Comparison of ENCODE assay signal across 8 cellular contexts in the genomic region with DNA sequence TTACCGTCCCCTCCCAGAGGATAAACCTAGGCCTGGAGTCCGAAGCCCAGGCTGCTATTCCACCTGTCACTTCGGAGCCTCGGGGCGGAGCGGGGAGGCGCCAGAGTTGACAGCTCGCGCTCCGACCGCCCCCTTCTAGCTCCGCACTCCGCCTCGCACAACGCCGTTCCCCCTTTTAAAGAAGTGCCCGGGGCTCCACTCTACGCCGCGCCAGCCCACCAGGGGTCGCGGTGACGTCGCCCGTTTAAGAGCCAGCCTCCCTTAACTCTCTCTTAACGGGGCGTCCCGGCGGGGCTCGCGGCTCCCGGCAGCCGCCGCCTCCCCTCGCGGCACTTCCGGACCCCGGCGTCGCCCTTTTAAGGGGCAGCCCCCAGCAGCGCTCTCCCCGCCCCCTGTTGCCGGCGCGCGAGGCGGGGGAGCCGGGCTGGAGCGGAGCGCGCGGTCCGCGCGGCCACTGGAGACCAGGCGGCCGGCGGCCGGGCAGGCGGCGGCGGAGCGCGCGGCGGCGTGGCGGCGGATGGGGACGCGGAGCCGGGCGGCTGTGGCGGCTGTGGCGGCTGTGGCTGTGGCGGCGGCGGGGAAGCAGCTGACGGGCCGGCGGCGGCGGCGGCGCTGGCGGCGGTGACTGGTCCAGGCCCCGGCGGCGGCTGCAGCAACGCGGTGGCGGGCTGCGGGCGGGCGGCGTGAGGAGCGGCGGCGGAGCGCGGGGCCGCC. TPM values are rescaled to one million over a fixed set of nuclear protein-coding genes. Genes with fewer than 3 reads are reported as not detected.
DNase-seq lines count a peak whose midpoint lies in the region; ATAC-seq and TF ChIP-seq lines count a peak whose summit lies in the region.

A gene (plus strand): TSS at position 454 of the 714 bp plus-strand sequence. CDS start 364 bp downstream, outside the sequence.

- H3K9ac ChIP-seq in PC-3 (ENCODE audit: low read length), result peak within 1 kb of the TSS; percentile 67
- peak within 1 kb of the TSS; percentile 48 for H3K9ac ChIP-seq in mucosa of stomach (ENCODE audit: low read length)

- H3K4me3 ChIP-seq in PC-3 (ENCODE audit: low read length) (peak within 1 kb of the TSS; percentile 84), esophagus (ENCODE audit: low read depth in 1 of 2, low read length in 2 of 2) (peak within 1 kb of the TSS; percentile 69 to 71), mucosa of stomach (ENCODE audit: low read length) (peak within 1 kb of the TSS; percentile 24)

- peaks cover 12% of the 10 kb centered on the region; the same call in 1 of the 2 replicates for H4K20me1 ChIP-seq in PC-3 (ENCODE audit: low read length)

- H3K27me3 Mint-ChIP-seq in IgD-negative memory B cell, result peaks cover 2% of the 10 kb centered on the region

- H3K4me2 ChIP-seq in PC-3 (ENCODE audit: low read length), result peak within 1 kb of the TSS; percentile 81

- H3K27me3 ChIP-seq in PC-3 (ENCODE audit: low read length) (no peaks in the 10 kb centered on the region), esophagus (ENCODE audit: control insufficient read depth in 1 of 2, insufficient read depth in 2 of 2, low read length in 2 of 2) (no peaks in the 10 kb centered on the region), mucosa of stomach (ENCODE audit: control insufficient read depth, insufficient read depth, low read length) (no peaks in the 10 kb centered on the region)

- H3K36me3 ChIP-seq in PC-3 (ENCODE audit: low read depth, low read length), result no peaks in the 10 kb centered on the region
- no peaks in the 10 kb centered on the region for H3K36me3 ChIP-seq in esophagus (ENCODE audit: control insufficient read depth in 2 of 2, insufficient read depth in 2 of 2, low read length in 1 of 2)
- H3K36me3 ChIP-seq in mucosa of stomach (ENCODE audit: control insufficient read depth, insufficient read depth, low read length), result no peaks in the 10 kb centered on the region

- POLR2A ChIA-PET in PC-3 (lab: Charles Lee; ENCODE audit: unreplicated experiment), result interaction anchor here (0.6 kb wide), 1 partner anchor 20 kb away, joined by 3 read pairs; no protein-coding TSS in a partner anchor

- H3K27ac ChIP-seq in PC-3 (ENCODE audit: low read length) (no peak within 1 kb of the TSS), esophagus (ENCODE audit: low read depth in 2 of 2, low read length in 1 of 2) (peak within 1 kb of the TSS; percentile 79 to 87)

- peak; percentile 50; the same call in 1 of the 2 replicates for TF ChIP-seq CTCF in PC-3 (conservative IDR thresholded peaks at IDR 0.05; ENCODE audit: low read depth, low read length)

- no peaks in the 10 kb centered on the region for H3F3A ChIP-seq in PC-3 (ENCODE audit: low read length, unreplicated experiment)

- peaks cover 14 to 19% (median 17%) of the 10 kb centered on the region in 3 donors for H3K4me1 Mint-ChIP-seq in IgD-negative memory B cell

- BruUV-seq in PC-3 (replicated peaks; lab: Mats Ljungman, UMichigan), result no TSS peak

- H3K79me2 ChIP-seq in PC-3 (ENCODE audit: low read length), result peaks cover 23% of the 10 kb centered on the region

- CTCF ChIA-PET in PC-3 (lab: Charles Lee), result interaction anchor here (0.6 to 1.4 kb wide), 6 partner anchors 15 to 98 kb away, joined by 3 to 7 read pairs (median 4); a partner anchor contains a TSS

- ATAC-seq in GM21529 (IDR thresholded peaks at IDR 0.05; ENCODE audit: unreplicated experiment) (peak; percentile 86), PC-3 (peak; percentile 79)

- H3K27ac Mint-ChIP-seq in IgD-negative memory B cell, result peak within 1 kb of the TSS in 2 of 3 donors; percentile 19 to 40

- H3K9me3 Mint-ChIP-seq in IgD-negative memory B cell, result no peaks in the 10 kb centered on the region

- H3K4me1 ChIP-seq in PC-3 (ENCODE audit: insufficient read depth, low read length) (peaks cover 14% of the 10 kb centered on the region), esophagus (ENCODE audit: control insufficient read depth in 2 of 2, insufficient read depth in 2 of 2, low read length in 1 of 2) (peaks cover 4 to 5% of the 10 kb centered on the region in 2 donors), mucosa of stomach (ENCODE audit: control insufficient read depth, insufficient read depth, low read length) (peaks cover 25% of the 10 kb centered on the region)

- H3K4me3 Mint-ChIP-seq in IgD-negative memory B cell, result peak within 1 kb of the TSS; percentile 81 to 94 (median 92)

- intact Hi-C loops in PC-3 (cut with micrococcal nuclease), result no loop called here

- no peaks in the 10 kb centered on the region for H3K9me3 ChIP-seq in PC-3 (ENCODE audit: low read length)
- no peaks in the 10 kb centered on the region for H3K9me3 ChIP-seq in esophagus (ENCODE audit: control insufficient read depth in 2 of 2, insufficient read depth in 1 of 2, low read depth in 1 of 2, low read length in 1 of 2)
- no peaks in the 10 kb centered on the region for H3K9me3 ChIP-seq in mucosa of stomach (ENCODE audit: control insufficient read depth, low read length)

- no peaks in the 10 kb centered on the region for H3K9me2 ChIP-seq in PC-3 (replicated peaks; ENCODE audit: low read length)

- 0 to 1% methylated on average over 86 to 103 of the region's 103 CpGs for WGBS in esophagus, 2 donors

- peaks cover 1% of the 10 kb centered on the region for H3K36me3 Mint-ChIP-seq in IgD-negative memory B cell

- peak within 1 kb of the TSS; percentile 73 for H2AFZ ChIP-seq in PC-3 (ENCODE audit: low read length)

- DNase-seq in DMS153 treated with DMSO at 0.1 percent for 48 hours (lab: John Stamatoyannopoulos, UW; ENCODE audit: unreplicated experiment), result peak; percentile 34
- DNase-seq in PC-3, result peak; percentile 93
- peak; percentile 90 for DNase-seq in activated T-cell treated with anti-CD3 and anti-CD28 coated beads for 48 hours (ENCODE audit: low read depth)
- DNase-seq in stimulated activated CD8-positive, alpha-beta memory T cell treated with anti-CD3 and anti-CD28 coated beads, Interleukin-7, amount 100 ng/mL, for 1 hour (ENCODE audit: low read depth in 2 of 2), result peak; percentile 85 to 88

RNA-seq across cellular contexts. Expression of the gene that starts here (rescaled TPM):
- polyA plus RNA-seq in IgD-negative memory B cell (1.3 TPM), esophagus (1 to 10 TPM; 6.4 to 7.0 TPM)
- 22.1 and 32.1 TPM in 2 replicates for total RNA-seq in PC-3 (2014; rRNA removed)

Comparison
In these comparisons a context has a peak if more than half of its experiments do, and no peak if none do; other contexts are left out.
1. DNase-seq: peak in every context shown above with its lines; median percentile 93 in PC-3; 90 in activated T-cell treated with anti-CD3 and anti-CD28 coated beads for 48 hours; 86 in stimulated activated CD8-positive, alpha-beta memory T cell treated with anti-CD3 and anti-CD28 coated beads, Interleukin-7, amount 100 ng/mL, for 1 hour; 34 in DMS153 treated with DMSO at 0.1 percent for 48 hours.
2. H3K4me3 ChIP-seq: peak in every context shown above with its lines; median percentile 84 in PC-3; 70 in esophagus; 24 in mucosa of stomach.